1 cellular context compared by ENCODE assay signal in the genomic region with DNA sequence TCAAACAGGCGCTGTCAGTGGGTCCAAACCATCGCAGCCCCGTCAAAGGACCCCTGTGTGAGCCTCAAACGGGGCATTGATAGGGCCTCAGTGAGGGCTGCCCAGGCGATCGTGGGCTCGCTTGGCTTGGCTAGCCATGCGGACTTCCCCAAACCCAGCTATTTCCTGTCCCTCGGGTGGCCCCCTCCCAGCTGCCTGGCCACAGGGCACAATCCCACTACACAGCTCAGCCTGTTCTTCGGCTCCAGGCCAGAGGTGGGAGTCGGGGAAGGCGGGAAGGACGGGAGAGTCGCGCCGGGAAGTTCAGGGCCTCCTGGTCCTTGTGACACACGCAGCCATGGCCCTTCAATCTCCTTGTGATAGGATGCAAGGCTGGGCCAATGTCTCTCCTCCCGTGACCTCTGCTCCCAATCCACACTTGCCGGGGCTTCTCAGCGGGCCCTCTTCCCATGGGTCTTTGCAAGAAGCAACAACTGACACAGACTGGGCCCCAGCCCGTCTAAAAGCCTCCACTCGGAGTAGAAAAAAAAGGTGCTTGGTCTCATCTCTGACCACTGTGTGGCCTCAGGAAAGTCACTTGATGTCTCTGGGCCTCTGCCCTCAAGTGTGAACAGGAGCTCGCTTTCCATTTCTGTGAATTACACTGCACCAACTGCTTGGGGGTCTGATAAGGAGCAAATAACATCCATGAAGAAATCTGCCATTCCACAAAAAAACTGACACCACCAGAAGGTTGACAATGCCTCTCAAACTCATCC.
TF ChIP-seq lines count a peak whose summit lies in the region.

No MANE protein-coding gene starts in this region.

TF ChIP-seq in K562, 482 proteins besides CTCF, POLR2A, EP300 and RAD21 (continues in another document):
- TF ChIP-seq CEBPB (tag; IDR thresholded peaks at IDR 0.05) (no peak), ZFP36 (IDR thresholded peaks at IDR 0.05; ENCODE audit: low read depth, low read length, partially characterized antibody) (peak; percentile 87), FIP1L1 (IDR thresholded peaks at IDR 0.05; ENCODE audit: low read depth, low read length, poor library complexity, severe bottlenecking) (peak; percentile 41), ADNP (tag; IDR thresholded peaks at IDR 0.05) (peak; percentile 64; the same call in 1 of the 2 replicates), HDGF (IDR thresholded peaks at IDR 0.05) (0 out of 2 replicates have a peak, but pooled peaks have one; percentile 41), NR1H2 (CRISPR knock-in tag; IDR thresholded peaks at IDR 0.05) (0 out of 2 replicates have a peak, but pooled peaks have one; percentile 22), E2F1 (CRISPR knock-in tag; IDR thresholded peaks at IDR 0.05) (no peak), MTA1 (IDR thresholded peaks at IDR 0.05; ENCODE audit: borderline replicate concordance) (no peak), PTBP1 (IDR thresholded peaks at IDR 0.05; ENCODE audit: low read depth, low read length) (0 out of 2 replicates have a peak, but pooled peaks have one; percentile 64), KDM1A (IDR thresholded peaks at IDR 0.05) (peak; percentile 79 to 89), RBM34 (IDR thresholded peaks at IDR 0.05; ENCODE audit: borderline replicate concordance, insufficient read depth, low read length) (no peak), ARID1B (IDR thresholded peaks at IDR 0.05) (no peak), RHOXF2B (CRISPR knock-in tag; conservative IDR thresholded peaks at IDR 0.05) (no peak), RCOR1 (IDR thresholded peaks at IDR 0.05; ENCODE audit: borderline replicate concordance in 1 of 2, low read depth in 2 of 2, low read length in 2 of 2) (peak; percentile 14 to 77; a peak in 2 of 4 replicates), SMARCA5 (IDR thresholded peaks at IDR 0.05) (peak; percentile 75; the same call in 1 of the 2 replicates), SLC30A9 (CRISPR knock-in tag; IDR thresholded peaks at IDR 0.05) (no peak), ZNF408 (CRISPR knock-in tag; IDR thresholded peaks at IDR 0.05; ENCODE audit: low read depth) (no peak), ID3 (CRISPR knock-in tag; IDR thresholded peaks at IDR 0.05) (no peak), ID3 (tag; IDR thresholded peaks at IDR 0.05) (peak; percentile 33; the same call in 1 of the 2 replicates), KDM5B (IDR thresholded peaks at IDR 0.05; ENCODE audit: insufficient replicate concordance, low read depth, low read length) (peak; percentile 35), PTTG1 (tag; IDR thresholded peaks at IDR 0.05; ENCODE audit: low read depth) (no peak), ZBTB9 (CRISPR knock-in tag; IDR thresholded peaks at IDR 0.05) (0 out of 2 replicates have a peak, but pooled peaks have one; percentile 14), RBM22 (IDR thresholded peaks at IDR 0.05; ENCODE audit: low read depth, low read length, poor library complexity, severe bottlenecking) (peak; percentile 72), GTF2F1 (IDR thresholded peaks at IDR 0.05; ENCODE audit: low read depth, low read length) (no peak), RBFOX2 (IDR thresholded peaks at IDR 0.05; ENCODE audit: low read depth, low read length) (peak; percentile 44; the same call in 1 of the 2 replicates), ZNF639 (CRISPR knock-in tag; conservative IDR thresholded peaks at IDR 0.05 in 1 of 2, IDR thresholded peaks at IDR 0.05 in 1 of 2) (no peak), ETV1 (tag; conservative IDR thresholded peaks at IDR 0.05; ENCODE audit: low read depth) (0 out of 2 replicates have a peak, but pooled peaks have one; percentile 9), TEAD1 (CRISPR knock-in tag; IDR thresholded peaks at IDR 0.05) (no peak), ZNF232 (CRISPR knock-in tag; IDR thresholded peaks at IDR 0.05) (no peak), POLR2G (IDR thresholded peaks at IDR 0.05; ENCODE audit: low read depth, low read length) (peak; percentile 79), RNF2 (IDR thresholded peaks at IDR 0.05) (no peak), HDAC8 (tag; IDR thresholded peaks at IDR 0.05) (no peak), CBX1 (IDR thresholded peaks at IDR 0.05; ENCODE audit: low read depth) (peak; percentile 65; the same call in 1 of the 2 replicates), PHB (CRISPR knock-in tag; IDR thresholded peaks at IDR 0.05) (no peak), HDAC2 (IDR thresholded peaks at IDR 0.05) (peak; percentile 87), BCOR (IDR thresholded peaks at IDR 0.05) (peak; percentile 97), ZNF146 (CRISPR knock-in tag; IDR thresholded peaks at IDR 0.05; ENCODE audit: unreplicated experiment) (no peak), HNRNPL (IDR thresholded peaks at IDR 0.05; ENCODE audit: low read depth, low read length) (no peak), RBM25 (IDR thresholded peaks at IDR 0.05; ENCODE audit: low read depth, low read length, severe bottlenecking) (peak; percentile 97), TCF7 (IDR thresholded peaks at IDR 0.05; ENCODE audit: borderline replicate concordance) (no peak), MAFF (IDR thresholded peaks at IDR 0.05; ENCODE audit: low read length) (no peak)
- TF ChIP-seq, protein P1, sequence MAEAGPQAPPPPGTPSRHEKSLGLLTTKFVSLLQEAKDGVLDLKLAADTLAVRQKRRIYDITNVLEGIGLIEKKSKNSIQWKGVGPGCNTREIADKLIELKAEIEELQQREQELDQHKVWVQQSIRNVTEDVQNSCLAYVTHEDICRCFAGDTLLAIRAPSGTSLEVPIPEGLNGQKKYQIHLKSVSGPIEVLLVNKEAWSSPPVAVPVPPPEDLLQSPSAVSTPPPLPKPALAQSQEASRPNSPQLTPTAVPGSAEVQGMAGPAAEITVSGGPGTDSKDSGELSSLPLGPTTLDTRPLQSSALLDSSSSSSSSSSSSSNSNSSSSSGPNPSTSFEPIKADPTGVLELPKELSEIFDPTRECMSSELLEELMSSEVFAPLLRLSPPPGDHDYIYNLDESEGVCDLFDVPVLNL (CRISPR knock-in tag; IDR thresholded peaks at IDR 0.05; ENCODE audit: low read depth), result no peak
- TF ChIP-seq, protein P2, sequence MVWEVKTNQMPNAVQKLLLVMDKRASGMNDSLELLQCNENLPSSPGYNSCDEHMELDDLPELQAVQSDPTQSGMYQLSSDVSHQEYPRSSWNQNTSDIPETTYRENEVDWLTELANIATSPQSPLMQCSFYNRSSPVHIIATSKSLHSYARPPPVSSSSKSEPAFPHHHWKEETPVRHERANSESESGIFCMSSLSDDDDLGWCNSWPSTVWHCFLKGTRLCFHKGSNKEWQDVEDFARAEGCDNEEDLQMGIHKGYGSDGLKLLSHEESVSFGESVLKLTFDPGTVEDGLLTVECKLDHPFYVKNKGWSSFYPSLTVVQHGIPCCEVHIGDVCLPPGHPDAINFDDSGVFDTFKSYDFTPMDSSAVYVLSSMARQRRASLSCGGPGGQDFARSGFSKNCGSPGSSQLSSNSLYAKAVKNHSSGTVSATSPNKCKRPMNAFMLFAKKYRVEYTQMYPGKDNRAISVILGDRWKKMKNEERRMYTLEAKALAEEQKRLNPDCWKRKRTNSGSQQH (CRISPR knock-in tag; IDR thresholded peaks at IDR 0.05), result no peak
- TF ChIP-seq, protein P3, sequence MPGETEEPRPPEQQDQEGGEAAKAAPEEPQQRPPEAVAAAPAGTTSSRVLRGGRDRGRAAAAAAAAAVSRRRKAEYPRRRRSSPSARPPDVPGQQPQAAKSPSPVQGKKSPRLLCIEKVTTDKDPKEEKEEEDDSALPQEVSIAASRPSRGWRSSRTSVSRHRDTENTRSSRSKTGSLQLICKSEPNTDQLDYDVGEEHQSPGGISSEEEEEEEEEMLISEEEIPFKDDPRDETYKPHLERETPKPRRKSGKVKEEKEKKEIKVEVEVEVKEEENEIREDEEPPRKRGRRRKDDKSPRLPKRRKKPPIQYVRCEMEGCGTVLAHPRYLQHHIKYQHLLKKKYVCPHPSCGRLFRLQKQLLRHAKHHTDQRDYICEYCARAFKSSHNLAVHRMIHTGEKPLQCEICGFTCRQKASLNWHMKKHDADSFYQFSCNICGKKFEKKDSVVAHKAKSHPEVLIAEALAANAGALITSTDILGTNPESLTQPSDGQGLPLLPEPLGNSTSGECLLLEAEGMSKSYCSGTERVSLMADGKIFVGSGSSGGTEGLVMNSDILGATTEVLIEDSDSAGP (CRISPR knock-in tag; IDR thresholded peaks at IDR 0.05), result no peak
- TF ChIP-seq, protein P4, sequence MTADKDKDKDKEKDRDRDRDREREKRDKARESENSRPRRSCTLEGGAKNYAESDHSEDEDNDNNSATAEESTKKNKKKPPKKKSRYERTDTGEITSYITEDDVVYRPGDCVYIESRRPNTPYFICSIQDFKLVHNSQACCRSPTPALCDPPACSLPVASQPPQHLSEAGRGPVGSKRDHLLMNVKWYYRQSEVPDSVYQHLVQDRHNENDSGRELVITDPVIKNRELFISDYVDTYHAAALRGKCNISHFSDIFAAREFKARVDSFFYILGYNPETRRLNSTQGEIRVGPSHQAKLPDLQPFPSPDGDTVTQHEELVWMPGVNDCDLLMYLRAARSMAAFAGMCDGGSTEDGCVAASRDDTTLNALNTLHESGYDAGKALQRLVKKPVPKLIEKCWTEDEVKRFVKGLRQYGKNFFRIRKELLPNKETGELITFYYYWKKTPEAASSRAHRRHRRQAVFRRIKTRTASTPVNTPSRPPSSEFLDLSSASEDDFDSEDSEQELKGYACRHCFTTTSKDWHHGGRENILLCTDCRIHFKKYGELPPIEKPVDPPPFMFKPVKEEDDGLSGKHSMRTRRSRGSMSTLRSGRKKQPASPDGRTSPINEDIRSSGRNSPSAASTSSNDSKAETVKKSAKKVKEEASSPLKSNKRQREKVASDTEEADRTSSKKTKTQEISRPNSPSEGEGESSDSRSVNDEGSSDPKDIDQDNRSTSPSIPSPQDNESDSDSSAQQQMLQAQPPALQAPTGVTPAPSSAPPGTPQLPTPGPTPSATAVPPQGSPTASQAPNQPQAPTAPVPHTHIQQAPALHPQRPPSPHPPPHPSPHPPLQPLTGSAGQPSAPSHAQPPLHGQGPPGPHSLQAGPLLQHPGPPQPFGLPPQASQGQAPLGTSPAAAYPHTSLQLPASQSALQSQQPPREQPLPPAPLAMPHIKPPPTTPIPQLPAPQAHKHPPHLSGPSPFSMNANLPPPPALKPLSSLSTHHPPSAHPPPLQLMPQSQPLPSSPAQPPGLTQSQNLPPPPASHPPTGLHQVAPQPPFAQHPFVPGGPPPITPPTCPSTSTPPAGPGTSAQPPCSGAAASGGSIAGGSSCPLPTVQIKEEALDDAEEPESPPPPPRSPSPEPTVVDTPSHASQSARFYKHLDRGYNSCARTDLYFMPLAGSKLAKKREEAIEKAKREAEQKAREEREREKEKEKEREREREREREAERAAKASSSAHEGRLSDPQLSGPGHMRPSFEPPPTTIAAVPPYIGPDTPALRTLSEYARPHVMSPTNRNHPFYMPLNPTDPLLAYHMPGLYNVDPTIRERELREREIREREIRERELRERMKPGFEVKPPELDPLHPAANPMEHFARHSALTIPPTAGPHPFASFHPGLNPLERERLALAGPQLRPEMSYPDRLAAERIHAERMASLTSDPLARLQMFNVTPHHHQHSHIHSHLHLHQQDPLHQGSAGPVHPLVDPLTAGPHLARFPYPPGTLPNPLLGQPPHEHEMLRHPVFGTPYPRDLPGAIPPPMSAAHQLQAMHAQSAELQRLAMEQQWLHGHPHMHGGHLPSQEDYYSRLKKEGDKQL (CRISPR knock-in tag; IDR thresholded peaks at IDR 0.05; ENCODE audit: borderline replicate concordance), result no peak
- TF ChIP-seq, protein P5, sequence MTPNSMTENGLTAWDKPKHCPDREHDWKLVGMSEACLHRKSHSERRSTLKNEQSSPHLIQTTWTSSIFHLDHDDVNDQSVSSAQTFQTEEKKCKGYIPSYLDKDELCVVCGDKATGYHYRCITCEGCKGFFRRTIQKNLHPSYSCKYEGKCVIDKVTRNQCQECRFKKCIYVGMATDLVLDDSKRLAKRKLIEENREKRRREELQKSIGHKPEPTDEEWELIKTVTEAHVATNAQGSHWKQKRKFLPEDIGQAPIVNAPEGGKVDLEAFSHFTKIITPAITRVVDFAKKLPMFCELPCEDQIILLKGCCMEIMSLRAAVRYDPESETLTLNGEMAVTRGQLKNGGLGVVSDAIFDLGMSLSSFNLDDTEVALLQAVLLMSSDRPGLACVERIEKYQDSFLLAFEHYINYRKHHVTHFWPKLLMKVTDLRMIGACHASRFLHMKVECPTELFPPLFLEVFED (CRISPR knock-in tag; conservative IDR thresholded peaks at IDR 0.05), result no peak
- TF ChIP-seq, protein P6, sequence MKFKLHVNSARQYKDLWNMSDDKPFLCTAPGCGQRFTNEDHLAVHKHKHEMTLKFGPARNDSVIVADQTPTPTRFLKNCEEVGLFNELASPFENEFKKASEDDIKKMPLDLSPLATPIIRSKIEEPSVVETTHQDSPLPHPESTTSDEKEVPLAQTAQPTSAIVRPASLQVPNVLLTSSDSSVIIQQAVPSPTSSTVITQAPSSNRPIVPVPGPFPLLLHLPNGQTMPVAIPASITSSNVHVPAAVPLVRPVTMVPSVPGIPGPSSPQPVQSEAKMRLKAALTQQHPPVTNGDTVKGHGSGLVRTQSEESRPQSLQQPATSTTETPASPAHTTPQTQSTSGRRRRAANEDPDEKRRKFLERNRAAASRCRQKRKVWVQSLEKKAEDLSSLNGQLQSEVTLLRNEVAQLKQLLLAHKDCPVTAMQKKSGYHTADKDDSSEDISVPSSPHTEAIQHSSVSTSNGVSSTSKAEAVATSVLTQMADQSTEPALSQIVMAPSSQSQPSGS (CRISPR knock-in tag; IDR thresholded peaks at IDR 0.05), result no peak
